ENCODE assay signal across 1 cellular context in genomic region chr11:114151631-114152030, GRCh38.
TF ChIP-seq lines count a peak whose summit lies in the region.

No MANE protein-coding gene starts in this region.

TF ChIP-seq in liver, 16 proteins besides CTCF, POLR2A, EP300 and RAD21:
- TF ChIP-seq REST (IDR thresholded peaks at IDR 0.05) (no peak), HNF4G (IDR thresholded peaks at IDR 0.05) (no peak), YY1 (IDR thresholded peaks at IDR 0.05) (no peak), EGR1 (IDR thresholded peaks at IDR 0.05; ENCODE audit: low read depth in 2 of 2) (no peak), NR2F2 (IDR thresholded peaks at IDR 0.05) (no peak), FOXA1 (IDR thresholded peaks at IDR 0.05) (no peak), RXRA (IDR thresholded peaks at IDR 0.05) (no peak), TAF1 (conservative IDR thresholded peaks at IDR 0.05) (no peak)
- TF ChIP-seq, protein P1, sequence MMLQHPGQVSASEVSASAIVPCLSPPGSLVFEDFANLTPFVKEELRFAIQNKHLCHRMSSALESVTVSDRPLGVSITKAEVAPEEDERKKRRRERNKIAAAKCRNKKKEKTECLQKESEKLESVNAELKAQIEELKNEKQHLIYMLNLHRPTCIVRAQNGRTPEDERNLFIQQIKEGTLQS (IDR thresholded peaks at IDR 0.05) = no peak
- TF ChIP-seq, protein P2, sequence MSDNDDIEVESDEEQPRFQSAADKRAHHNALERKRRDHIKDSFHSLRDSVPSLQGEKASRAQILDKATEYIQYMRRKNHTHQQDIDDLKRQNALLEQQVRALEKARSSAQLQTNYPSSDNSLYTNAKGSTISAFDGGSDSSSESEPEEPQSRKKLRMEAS (IDR thresholded peaks at IDR 0.05) = no peak
